In the genomic region with DNA sequence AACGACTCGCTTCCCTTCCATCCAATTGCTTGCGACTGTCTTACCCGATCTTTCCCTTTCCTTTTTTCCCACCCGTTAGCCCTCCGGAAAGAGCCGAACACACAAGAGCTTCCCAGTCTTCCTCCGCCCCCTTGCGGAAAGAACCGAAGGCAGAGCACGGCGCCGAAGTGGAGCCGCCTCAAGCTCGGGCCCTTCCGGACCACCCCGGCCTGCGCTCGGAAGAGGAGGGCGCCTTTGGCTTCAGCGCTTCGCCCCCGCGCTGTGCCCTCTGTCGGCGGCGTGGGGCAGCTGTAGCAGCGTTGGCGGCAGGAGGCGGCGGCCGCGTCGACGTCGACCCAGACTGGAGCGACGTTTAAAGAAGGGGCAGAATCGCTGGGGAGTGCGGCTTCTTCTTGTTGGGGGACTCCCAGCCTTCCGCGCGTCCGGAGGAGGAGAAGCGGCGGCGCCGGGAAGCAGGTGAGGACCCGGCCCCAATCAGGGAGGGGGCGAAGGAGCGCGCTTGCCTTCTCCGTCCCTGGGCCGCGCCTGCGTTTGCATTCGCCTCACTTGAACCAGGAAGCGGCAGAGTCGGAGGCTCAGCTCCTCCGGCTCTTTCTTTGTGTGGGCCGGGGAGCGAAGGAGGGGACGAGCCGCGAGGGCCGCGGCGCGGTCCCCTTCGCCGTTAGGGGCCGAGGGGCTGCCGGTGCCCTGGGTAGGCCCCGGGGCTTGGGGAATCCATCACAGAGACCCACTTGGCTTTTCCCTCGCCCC, we compare ENCODE assay signal across 1 cellular context.
A peak's percentile ranks its signal among the peaks of the same experiment; 100 is the strongest.
TF ChIP-seq lines count a peak whose summit lies in the region.

A gene with protein sequence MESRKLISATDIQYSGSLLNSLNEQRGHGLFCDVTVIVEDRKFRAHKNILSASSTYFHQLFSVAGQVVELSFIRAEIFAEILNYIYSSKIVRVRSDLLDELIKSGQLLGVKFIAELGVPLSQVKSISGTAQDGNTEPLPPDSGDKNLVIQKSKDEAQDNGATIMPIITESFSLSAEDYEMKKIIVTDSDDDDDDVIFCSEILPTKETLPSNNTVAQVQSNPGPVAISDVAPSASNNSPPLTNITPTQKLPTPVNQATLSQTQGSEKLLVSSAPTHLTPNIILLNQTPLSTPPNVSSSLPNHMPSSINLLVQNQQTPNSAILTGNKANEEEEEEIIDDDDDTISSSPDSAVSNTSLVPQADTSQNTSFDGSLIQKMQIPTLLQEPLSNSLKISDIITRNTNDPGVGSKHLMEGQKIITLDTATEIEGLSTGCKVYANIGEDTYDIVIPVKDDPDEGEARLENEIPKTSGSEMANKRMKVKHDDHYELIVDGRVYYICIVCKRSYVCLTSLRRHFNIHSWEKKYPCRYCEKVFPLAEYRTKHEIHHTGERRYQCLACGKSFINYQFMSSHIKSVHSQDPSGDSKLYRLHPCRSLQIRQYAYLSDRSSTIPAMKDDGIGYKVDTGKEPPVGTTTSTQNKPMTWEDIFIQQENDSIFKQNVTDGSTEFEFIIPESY (plus strand): TSS at position 291 of the 750 bp plus-strand sequence. CDS start 2,604 bp downstream, outside the sequence.

TF ChIP-seq in K562, 482 proteins besides CTCF, POLR2A, EP300 and RAD21 (continued from another document):
- TF ChIP-seq TBL1XR1 (IDR thresholded peaks at IDR 0.05; ENCODE audit: low read length in 2 of 2) (peak in 1 of 2 experiments; percentile 49; a peak in 1 of 4 replicates), CTBP1 (IDR thresholded peaks at IDR 0.05; ENCODE audit: borderline replicate concordance) (peak; percentile 84), TOE1 (IDR thresholded peaks at IDR 0.05; ENCODE audit: borderline replicate concordance) (no peak), TOE1 (CRISPR knock-in tag; IDR thresholded peaks at IDR 0.05; ENCODE audit: borderline replicate concordance, low read depth) (no peak), SMC3 (conservative IDR thresholded peaks at IDR 0.05; ENCODE audit: insufficient read depth, low read depth, low read length) (no peak; the same call in 1 of the 2 replicates), KDM5B (IDR thresholded peaks at IDR 0.05; ENCODE audit: insufficient replicate concordance, low read depth, low read length) (peak; percentile 41), ZNF347 (CRISPR knock-in tag; IDR thresholded peaks at IDR 0.05; ENCODE audit: low read depth) (no peak), EHMT2 (IDR thresholded peaks at IDR 0.05) (no peak), SNRNP70 (optimal IDR thresholded peaks at IDR 0.05; ENCODE audit: low read depth, low read length) (no peak), CHD4 (IDR thresholded peaks at IDR 0.05; ENCODE audit: insufficient read depth, insufficient replicate concordance, low read depth, low read length, poor library complexity, severe bottlenecking) (no peak), CCNT2 (IDR thresholded peaks at IDR 0.05; ENCODE audit: borderline replicate concordance, extremely low read depth, insufficient read length, low read depth, low read length) (peak; percentile 67), KLF16 (IDR thresholded peaks at IDR 0.05) (no peak), SRSF9 (IDR thresholded peaks at IDR 0.05; ENCODE audit: borderline replicate concordance, low read depth, low read length) (no peak), EWSR1 (IDR thresholded peaks at IDR 0.05; ENCODE audit: borderline replicate concordance, low read depth, partially characterized antibody) (no peak), NEUROD1 (IDR thresholded peaks at IDR 0.05; ENCODE audit: borderline replicate concordance, low read depth, low read length, partially characterized antibody) (peak; percentile 38), PTRF (tag; IDR thresholded peaks at IDR 0.05) (no peak), XRCC3 (IDR thresholded peaks at IDR 0.05) (no peak), ZNF263 (CRISPR knock-in tag; IDR thresholded peaks at IDR 0.05; ENCODE audit: borderline replicate concordance) (peak; percentile 49; the same call in 1 of the 2 replicates), BCL6 (CRISPR knock-in tag; IDR thresholded peaks at IDR 0.05) (no peak), KLF13 (tag; IDR thresholded peaks at IDR 0.05; ENCODE audit: borderline replicate concordance, low read depth) (no peak), NCOR1 (IDR thresholded peaks at IDR 0.05) (peak; percentile 23; the same call in 1 of the 2 replicates), ZNF436 (CRISPR knock-in tag; IDR thresholded peaks at IDR 0.05) (no peak), NFYB (IDR thresholded peaks at IDR 0.05; ENCODE audit: extremely low read depth, insufficient read length) (no peak)
- TF ChIP-seq, protein P1, sequence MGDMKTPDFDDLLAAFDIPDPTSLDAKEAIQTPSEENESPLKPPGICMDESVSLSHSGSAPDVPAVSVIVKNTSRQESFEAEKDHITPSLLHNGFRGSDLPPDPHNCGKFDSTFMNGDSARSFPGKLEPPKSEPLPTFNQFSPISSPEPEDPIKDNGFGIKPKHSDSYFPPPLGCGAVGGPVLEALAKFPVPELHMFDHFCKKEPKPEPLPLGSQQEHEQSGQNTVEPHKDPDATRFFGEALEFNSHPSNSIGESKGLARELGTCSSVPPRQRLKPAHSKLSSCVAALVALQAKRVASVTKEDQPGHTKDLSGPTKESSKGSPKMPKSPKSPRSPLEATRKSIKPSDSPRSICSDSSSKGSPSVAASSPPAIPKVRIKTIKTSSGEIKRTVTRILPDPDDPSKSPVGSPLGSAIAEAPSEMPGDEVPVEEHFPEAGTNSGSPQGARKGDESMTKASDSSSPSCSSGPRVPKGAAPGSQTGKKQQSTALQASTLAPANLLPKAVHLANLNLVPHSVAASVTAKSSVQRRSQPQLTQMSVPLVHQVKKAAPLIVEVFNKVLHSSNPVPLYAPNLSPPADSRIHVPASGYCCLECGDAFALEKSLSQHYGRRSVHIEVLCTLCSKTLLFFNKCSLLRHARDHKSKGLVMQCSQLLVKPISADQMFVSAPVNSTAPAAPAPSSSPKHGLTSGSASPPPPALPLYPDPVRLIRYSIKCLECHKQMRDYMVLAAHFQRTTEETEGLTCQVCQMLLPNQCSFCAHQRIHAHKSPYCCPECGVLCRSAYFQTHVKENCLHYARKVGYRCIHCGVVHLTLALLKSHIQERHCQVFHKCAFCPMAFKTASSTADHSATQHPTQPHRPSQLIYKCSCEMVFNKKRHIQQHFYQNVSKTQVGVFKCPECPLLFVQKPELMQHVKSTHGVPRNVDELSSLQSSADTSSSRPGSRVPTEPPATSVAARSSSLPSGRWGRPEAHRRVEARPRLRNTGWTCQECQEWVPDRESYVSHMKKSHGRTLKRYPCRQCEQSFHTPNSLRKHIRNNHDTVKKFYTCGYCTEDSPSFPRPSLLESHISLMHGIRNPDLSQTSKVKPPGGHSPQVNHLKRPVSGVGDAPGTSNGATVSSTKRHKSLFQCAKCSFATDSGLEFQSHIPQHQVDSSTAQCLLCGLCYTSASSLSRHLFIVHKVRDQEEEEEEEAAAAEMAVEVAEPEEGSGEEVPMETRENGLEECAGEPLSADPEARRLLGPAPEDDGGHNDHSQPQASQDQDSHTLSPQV (IDR thresholded peaks at IDR 0.05) = peak; percentile 43; the same call in 1 of the 2 replicates
- TF ChIP-seq, protein P2, sequence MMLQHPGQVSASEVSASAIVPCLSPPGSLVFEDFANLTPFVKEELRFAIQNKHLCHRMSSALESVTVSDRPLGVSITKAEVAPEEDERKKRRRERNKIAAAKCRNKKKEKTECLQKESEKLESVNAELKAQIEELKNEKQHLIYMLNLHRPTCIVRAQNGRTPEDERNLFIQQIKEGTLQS (IDR thresholded peaks at IDR 0.05) = no peak
- TF ChIP-seq, protein P2 (CRISPR knock-in tag; conservative IDR thresholded peaks at IDR 0.05) = 0 out of 2 replicates have a peak, but pooled peaks have one; percentile 24
- TF ChIP-seq, protein P3, sequence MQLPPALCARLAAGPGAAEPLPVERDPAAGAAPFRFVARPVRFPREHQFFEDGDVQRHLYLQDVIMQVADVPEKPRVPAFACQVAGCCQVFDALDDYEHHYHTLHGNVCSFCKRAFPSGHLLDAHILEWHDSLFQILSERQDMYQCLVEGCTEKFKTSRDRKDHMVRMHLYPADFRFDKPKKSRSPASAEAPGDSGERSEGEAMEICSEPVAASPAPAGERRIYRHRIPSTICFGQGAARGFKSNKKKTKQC (CRISPR knock-in tag; IDR thresholded peaks at IDR 0.05) = peak; percentile 58
